ENCODE assay signal across 23 cellular contexts in genomic region chr6:110564703-110565421, GRCh38.
DNase-seq lines count a peak whose midpoint lies in the region; ATAC-seq, FAIRE-seq and TF ChIP-seq lines count a peak whose summit lies in the region.
"Had no signal": no experiment of that assay in that cellular context is flagged by ENCODE, and none has a peak within 500 bp of the region (broad histone marks: within the 10 kb centered on the region; RNA-seq: fewer than 3 reads in every experiment).

No MANE protein-coding gene starts in this region.

- no peaks in the 10 kb centered on the region for H3K36me3 ChIP-seq in kidney (ENCODE audit: control insufficient read depth in 1 of 2, insufficient read depth in 2 of 2, low read length in 2 of 2)
- H3K36me3 ChIP-seq: SJSA1 had no signal

- no peak for DNase-seq in kidney
- no peak for DNase-seq in memory B cell (ENCODE audit: low spot score in 2 of 2)
- peak; percentile 63 for DNase-seq in putamen (ENCODE audit: low spot score)
- DNase-seq in activated T-cell treated with anti-CD3 and anti-CD28 coated beads, Interleukin-2, amount 50 U/mL, for 4 hours = no peak
- DNase-seq in activated CD4-positive, alpha-beta memory T cell treated with anti-CD3 and anti-CD28 coated beads for 36 hours = no peak
- DNase-seq in frontal cortex (ENCODE audit: low spot score in 2 of 2) = no peak
- DNase-seq: AML-193; Caco-2; CD8-positive, alpha-beta T cell; Kasumi-1; MV-4-11; NCI-H1105; NCI-H1436 treated with DMSO at 0.1 percent for 48 hours; NCI-H187 treated with DMSO at 0.1 percent for 48 hours; NCI-H526 treated with DMSO at 0.1 percent for 48 hours; Right ventricle myocardium superior; RPMI8226 had no signal

- CTCF ChIA-PET in activated CD4-positive, alpha-beta memory T cell treated with anti-CD3 and anti-CD28 coated beads for 36 hours (lab: Charles Lee) = no interaction called here

- H3K36me3 Mint-ChIP-seq in memory B cell = no peaks in the 10 kb centered on the region
- no peaks in the 10 kb centered on the region for H3K36me3 Mint-ChIP-seq in activated T-cell treated with anti-CD3 and anti-CD28 coated beads, Interleukin-2, amount 50 U/mL, for 4 hours (ENCODE audit: insufficient read depth)
- H3K36me3 Mint-ChIP-seq in activated CD4-positive, alpha-beta memory T cell treated with anti-CD3 and anti-CD28 coated beads for 36 hours = no peaks in the 10 kb centered on the region
- H3K36me3 Mint-ChIP-seq: CD8-positive, alpha-beta T cell had no signal

- no peak overlapping the region for H3K4me3 ChIP-seq in kidney (ENCODE audit: low read length in 2 of 2)
- H3K4me3 ChIP-seq: A549, K562, SJSA1 had no signal

- no peak overlapping the region for H3K9ac ChIP-seq in kidney (ENCODE audit: low read length in 2 of 2)

- intact Hi-C loops in kidney (cut with DNase I) = no loop called here
- intact Hi-C loops in activated CD4-positive, alpha-beta memory T cell treated with anti-CD3 and anti-CD28 coated beads for 36 hours (cut with micrococcal nuclease) = no loop called here

- peak overlapping the region; percentile 14 for H3K27ac Mint-ChIP-seq in memory B cell
- H3K27ac Mint-ChIP-seq in activated CD4-positive, alpha-beta memory T cell treated with anti-CD3 and anti-CD28 coated beads for 36 hours = no peak overlapping the region
- H3K27ac Mint-ChIP-seq: CD8-positive, alpha-beta T cell had no signal

- peaks cover 1% of the 10 kb centered on the region for H3K9me3 Mint-ChIP-seq in memory B cell
- H3K9me3 Mint-ChIP-seq in activated T-cell treated with anti-CD3 and anti-CD28 coated beads, Interleukin-2, amount 50 U/mL, for 4 hours = no peaks in the 10 kb centered on the region
- H3K9me3 Mint-ChIP-seq in activated CD4-positive, alpha-beta memory T cell treated with anti-CD3 and anti-CD28 coated beads for 36 hours = peaks cover 8% of the 10 kb centered on the region

- no peak for TF ChIP-seq CTCF in kidney (IDR thresholded peaks at IDR 0.05; ENCODE audit: borderline replicate concordance, extremely low read depth, insufficient read depth)

- POLR2A ChIA-PET in activated CD4-positive, alpha-beta memory T cell treated with anti-CD3 and anti-CD28 coated beads for 36 hours (lab: Charles Lee) = no interaction called here

- FAIRE-seq in kidney (lab: Jason Lieb, UNC) (no peak), frontal cortex (lab: Jason Lieb, UNC) (no peak)
- FAIRE-seq: A549, G401.6, K562 had no signal

- H3K4me3 Mint-ChIP-seq in memory B cell = no peak overlapping the region
- H3K4me3 Mint-ChIP-seq in activated T-cell treated with anti-CD3 and anti-CD28 coated beads, Interleukin-2, amount 50 U/mL, for 4 hours = no peak overlapping the region
- no peak overlapping the region for H3K4me3 Mint-ChIP-seq in activated CD4-positive, alpha-beta memory T cell treated with anti-CD3 and anti-CD28 coated beads for 36 hours
- H3K4me3 Mint-ChIP-seq: CD8-positive, alpha-beta T cell had no signal

- no peak for ATAC-seq in memory B cell (ENCODE audit: low read depth)
- no peak for ATAC-seq in activated T-cell treated with anti-CD3 and anti-CD28 coated beads, Interleukin-2, amount 50 U/mL, for 4 hours
- ATAC-seq: CD8-positive, alpha-beta T cell had no signal

- H3K9me3 ChIP-seq in kidney (ENCODE audit: control insufficient read depth in 1 of 2, low read length in 2 of 2) = no peaks in the 10 kb centered on the region
- H3K9me3 ChIP-seq: A549, SJSA1 had no signal

- H3K27ac ChIP-seq in angular gyrus (ENCODE audit: low read depth, low read length) (peak overlapping the region; percentile 54), kidney (ENCODE audit: low read depth in 2 of 2, low read length in 2 of 2) (peak overlapping the region; percentile 2 to 83)
- H3K27ac ChIP-seq: A549, C4-2B, SJSA1 had no signal

- no peaks in the 10 kb centered on the region for H3K27me3 Mint-ChIP-seq in memory B cell
- H3K27me3 Mint-ChIP-seq in activated T-cell treated with anti-CD3 and anti-CD28 coated beads, Interleukin-2, amount 50 U/mL, for 4 hours (ENCODE audit: low read depth) = no peaks in the 10 kb centered on the region
- H3K27me3 Mint-ChIP-seq in activated CD4-positive, alpha-beta memory T cell treated with anti-CD3 and anti-CD28 coated beads for 36 hours = no peaks in the 10 kb centered on the region

- H3K4me1 Mint-ChIP-seq in memory B cell = peaks cover 41% of the 10 kb centered on the region
- H3K4me1 Mint-ChIP-seq in activated T-cell treated with anti-CD3 and anti-CD28 coated beads, Interleukin-2, amount 50 U/mL, for 4 hours (ENCODE audit: low read depth) = peaks cover 24% of the 10 kb centered on the region
- H3K4me1 Mint-ChIP-seq in activated CD4-positive, alpha-beta memory T cell treated with anti-CD3 and anti-CD28 coated beads for 36 hours (ENCODE audit: low read depth) = peaks cover 26% of the 10 kb centered on the region

- peaks cover 2 to 13% of the 10 kb centered on the region in 2 donors for H3K4me1 ChIP-seq in kidney (ENCODE audit: control insufficient read depth in 1 of 2, insufficient read depth in 1 of 2, low read depth in 1 of 2, low read length in 2 of 2)
- H3K4me1 ChIP-seq: A549 had no signal
